21 cellular contexts compared by ENCODE assay signal in genomic region chr3:109195812-109196211, GRCh38. TPM values are rescaled to one million over a fixed set of nuclear protein-coding genes. Genes with fewer than 3 reads are reported as not detected.
A peak's percentile ranks its signal among the peaks of the same experiment; 100 is the strongest.
DNase-seq lines count a peak whose midpoint lies in the region; ATAC-seq and TF ChIP-seq lines count a peak whose summit lies in the region.
"Had no signal": no experiment of that assay in that cellular context is flagged by ENCODE, and none has a peak within 500 bp of the region (broad histone marks: within the 10 kb centered on the region; RNA-seq: fewer than 3 reads in every experiment).

No MANE protein-coding gene starts in this region.

- WGBS in esophagus squamous epithelium, 2 donors, result 0 to 8% methylated on average over 1 of the region's 1 CpG

- H3K36me3 ChIP-seq in brain microvascular endothelial cell (replicated peaks) (no peaks in the 10 kb centered on the region), esophagus squamous epithelium (no peaks in the 10 kb centered on the region)
- H3K36me3 ChIP-seq: left ventricle myocardium inferior, ovary, uterus had no signal

- ATAC-seq in GM21825 (IDR thresholded peaks at IDR 0.05; ENCODE audit: unreplicated experiment), result no peak
- ATAC-seq: CD8-positive, alpha-beta T cell; sciatic nerve had no signal

- intact Hi-C loops in esophagus squamous epithelium (cut with DNase I), result no loop called here

- TF ChIP-seq POLR2A in esophagus squamous epithelium (IDR thresholded peaks at IDR 0.05), result no peak

- H3K27ac ChIP-seq in brain microvascular endothelial cell, result no peak overlapping the region
- no peak overlapping the region for H3K27ac ChIP-seq in esophagus squamous epithelium
- H3K27ac ChIP-seq: left ventricle myocardium inferior, ovary, uterus had no signal

- no peaks in the 10 kb centered on the region for H3K4me1 ChIP-seq in esophagus squamous epithelium
- H3K4me1 ChIP-seq: left ventricle myocardium inferior, uterus had no signal

- CTCF ChIA-PET in HEK293T (lab: Yijun Ruan, JAX), result no interaction called here

- in situ Hi-C loops in brain microvascular endothelial cell (cut with HindIII; ENCODE audit: low pct_ligation_motif_present, low sequenced_read_pairs), result no loop called here

- DNase-seq in COLO829 (ENCODE audit: low spot score), result peak; percentile 71
- DNase-seq in M059J (ENCODE audit: low read depth), result peak; percentile 79
- DNase-seq in brain microvascular endothelial cell, result peak; percentile 56
- DNase-seq in kidney glomerular epithelial cell (lab: John Stamatoyannopoulos, UW), result peak; percentile 62
- no peak for DNase-seq in esophagus squamous epithelium (lab: John Stamatoyannopoulos, UW)
- no peak for DNase-seq in stimulated activated CD4-positive, alpha-beta T cell treated with anti-CD3 and anti-CD28 coated beads, Interleukin-15, amount 100 ng/mL, for 24 hours
- DNase-seq in HEK293T (ENCODE audit: extremely low spot score), result no peak
- DNase-seq: activated CD4-positive, alpha-beta T cell treated with anti-CD3 and anti-CD28 coated beads for 48 hours; activated naive CD4-positive, alpha-beta T cell treated with anti-CD3 and anti-CD28 coated beads for 36 hours; CD8-positive, alpha-beta T cell; effector CD8-positive, alpha-beta T cell; foreskin fibroblast; left ventricle myocardium inferior; NCI-H1048; NCI-H526 treated with DMSO at 0.1 percent for 48 hours; ovary; uterus had no signal

- H3K4me3 ChIP-seq in brain microvascular endothelial cell (ENCODE audit: low read depth, low read length) (no peak overlapping the region), esophagus squamous epithelium (no peak overlapping the region)
- H3K4me3 ChIP-seq: left ventricle myocardium inferior, ovary, uterus had no signal

- TF ChIP-seq CTCF in brain microvascular endothelial cell (IDR thresholded peaks at IDR 0.05; ENCODE audit: low read depth, low read length, missing control alignments), result no peak
- TF ChIP-seq CTCF in esophagus squamous epithelium (IDR thresholded peaks at IDR 0.05), result no peak

- POLR2A ChIA-PET in HEK293T (lab: Yijun Ruan, JAX), result interaction anchor here (1.5 kb wide), 1 partner anchor 16 kb away, joined by 3 read pairs; no protein-coding TSS in a partner anchor

- no peaks in the 10 kb centered on the region for H3K9me3 ChIP-seq in esophagus squamous epithelium
- H3K9me3 ChIP-seq: ovary, uterus had no signal

- H3K27me3 ChIP-seq in brain microvascular endothelial cell (replicated peaks) (no peaks in the 10 kb centered on the region), esophagus squamous epithelium (no peaks in the 10 kb centered on the region)
- H3K27me3 ChIP-seq: ovary, uterus had no signal

TF ChIP-seq in HEK293T, 16 proteins besides CTCF, POLR2A, EP300 and RAD21:
- TF ChIP-seq FOXK2 (IDR thresholded peaks at IDR 0.05) (no peak), SP1 (IDR thresholded peaks at IDR 0.05) (no peak), TARDBP (IDR thresholded peaks at IDR 0.05) (no peak), L3MBTL2 (conservative IDR thresholded peaks at IDR 0.05) (no peak), CTBP1 (IDR thresholded peaks at IDR 0.05; ENCODE audit: borderline replicate concordance) (no peak), LEF1 (IDR thresholded peaks at IDR 0.05; ENCODE audit: borderline replicate concordance) (no peak), NFRKB (IDR thresholded peaks at IDR 0.05) (no peak), FOXA1 (IDR thresholded peaks at IDR 0.05) (no peak), SUZ12 (IDR thresholded peaks at IDR 0.05) (no peak), ARNT (IDR thresholded peaks at IDR 0.05) (no peak), HDGF (IDR thresholded peaks at IDR 0.05; ENCODE audit: borderline replicate concordance) (no peak)

RNA-seq across cellular contexts. Expression of gene C3orf85, which starts 59.3 kb away (rescaled TPM):
- total RNA-seq in M059J (2014; rRNA removed; shearing (Covaris generic)), result not detected in 2 replicates
- not detected for total RNA-seq in esophagus squamous epithelium
- total RNA-seq: activated naive CD4-positive, alpha-beta T cell treated with anti-CD3 and anti-CD28 coated beads for 36 hours; cardiac septum; CD8-positive, alpha-beta T cell; left ventricle myocardium inferior; ovary; sciatic nerve; SK-MEL-5; uterus had no signal

Comparison
In these comparisons a context has a peak if more than half of its experiments do, and no peak if none do; other contexts are left out.
1. DNase-seq: peak in COLO829 (single experiment), M059J (single experiment), brain microvascular endothelial cell (single experiment) and kidney glomerular epithelial cell (single experiment); none in esophagus squamous epithelium (single experiment), stimulated activated CD4-positive, alpha-beta T cell treated with anti-CD3 and anti-CD28 coated beads, Interleukin-15, amount 100 ng/mL, for 24 hours (single experiment) and HEK293T (single experiment).